29 cellular contexts compared by ENCODE assay signal in the genomic region with DNA sequence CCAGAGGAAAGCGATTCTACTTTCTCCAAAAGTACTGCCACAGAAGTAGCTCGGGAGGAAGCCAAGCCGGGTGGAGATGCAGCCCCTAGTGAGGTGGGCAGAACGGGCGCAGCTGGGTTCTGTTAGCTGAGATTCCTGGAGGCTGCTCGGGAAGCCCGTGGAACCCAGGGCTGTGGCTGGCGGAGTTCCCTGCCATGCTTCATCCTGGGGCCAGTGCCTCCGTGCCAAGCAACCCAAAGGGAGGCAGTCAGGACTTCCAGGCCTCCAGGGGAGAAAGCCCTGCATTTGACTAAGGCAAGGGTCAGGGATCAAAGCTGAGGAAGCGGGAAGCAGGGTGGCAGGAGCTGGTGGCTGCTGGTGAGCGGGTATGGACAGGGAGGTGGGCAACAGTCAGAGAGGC. TPM values are rescaled to one million over a fixed set of nuclear protein-coding genes. Genes with fewer than 3 reads are reported as not detected.
"Had no signal": no experiment of that assay in that cellular context is flagged by ENCODE, and none has a peak within 500 bp of the region (broad histone marks: within the 10 kb centered on the region; RNA-seq: fewer than 3 reads in every experiment).

No MANE protein-coding gene starts in this region.

- H3K36me3 ChIP-seq: ascending aorta, breast epithelium, cardiac muscle cell had no signal

- H3K27me3 Mint-ChIP-seq: activated CD4-positive, alpha-beta memory T cell treated with anti-CD3 and anti-CD28 coated beads for 36 hours; activated CD4-positive, alpha-beta T cell treated with anti-CD3 and anti-CD28 coated beads for 36 hours; activated CD4-positive, alpha-beta T cell treated with anti-CD3 and anti-CD28 coated beads, Interleukin-2, amount 10 ng/mL, durations not matched to agents 24 days and 14 days; activated naive CD4-positive, alpha-beta T cell treated with anti-CD3 and anti-CD28 coated beads, Interleukin-2, amount 10 ng/mL, durations not matched to agents 7 days and 5 days; activated naive CD8-positive, alpha-beta T cell treated with anti-CD3 and anti-CD28 coated beads, Interleukin-2, amount 10 ng/mL, durations not matched to agents 7 days and 5 days; activated T-cell treated with anti-CD3 and anti-CD28 coated beads, Interleukin-2, amount 50 U/mL, for 24 hours; brain; dendritic cell treated with granulocyte-macrophage colony-stimulating factor and Interleukin-4, amounts not matched to agents 40 ng/mL and 50 ng/mL, for 4 days; T-helper 17 cell had no signal

- H3K27me3 ChIP-seq: ascending aorta, breast epithelium, cardiac muscle cell, dorsolateral prefrontal cortex had no signal

- H3K27ac Mint-ChIP-seq: activated CD4-positive, alpha-beta memory T cell treated with anti-CD3 and anti-CD28 coated beads for 36 hours; activated CD4-positive, alpha-beta T cell treated with anti-CD3 and anti-CD28 coated beads for 36 hours; activated CD4-positive, alpha-beta T cell treated with anti-CD3 and anti-CD28 coated beads, Interleukin-2, amount 10 ng/mL, durations not matched to agents 24 days and 14 days; activated naive CD4-positive, alpha-beta T cell treated with anti-CD3 and anti-CD28 coated beads, Interleukin-2, amount 50 U/mL, for 72 hours; activated naive CD8-positive, alpha-beta T cell treated with anti-CD3 and anti-CD28 coated beads, Interleukin-2, amount 10 ng/mL, durations not matched to agents 7 days and 5 days; activated T-cell treated with anti-CD3 and anti-CD28 coated beads, Interleukin-2, amount 50 U/mL, for 24 hours; activated T-cell treated with anti-CD3 and anti-CD28 coated beads, Interleukin-2, amount 50 U/mL, for 72 hours; dendritic cell treated with granulocyte-macrophage colony-stimulating factor and Interleukin-4, amounts not matched to agents 40 ng/mL and 50 ng/mL, for 4 days; endodermal cell; T-helper 17 cell had no signal

- H3K4me3 Mint-ChIP-seq: activated CD4-positive, alpha-beta memory T cell treated with anti-CD3 and anti-CD28 coated beads for 36 hours; activated CD4-positive, alpha-beta T cell treated with anti-CD3 and anti-CD28 coated beads for 36 hours; activated CD4-positive, alpha-beta T cell treated with anti-CD3 and anti-CD28 coated beads, Interleukin-2, amount 10 ng/mL, durations not matched to agents 24 days and 14 days; activated naive CD4-positive, alpha-beta T cell treated with anti-CD3 and anti-CD28 coated beads, Interleukin-2, amount 10 ng/mL, durations not matched to agents 7 days and 5 days; activated naive CD8-positive, alpha-beta T cell treated with anti-CD3 and anti-CD28 coated beads, Interleukin-2, amount 10 ng/mL, durations not matched to agents 7 days and 5 days; activated T-cell treated with anti-CD3 and anti-CD28 coated beads, Interleukin-2, amount 50 U/mL, for 24 hours; activated T-cell treated with anti-CD3 and anti-CD28 coated beads, Interleukin-2, amount 50 U/mL, for 72 hours; brain; dendritic cell treated with granulocyte-macrophage colony-stimulating factor and Interleukin-4, amounts not matched to agents 40 ng/mL and 50 ng/mL, for 4 days; endodermal cell; T-helper 17 cell had no signal

- DNase-seq: activated CD4-positive, alpha-beta memory T cell treated with anti-CD3 and anti-CD28 coated beads for 36 hours; activated CD4-positive, alpha-beta T cell treated with anti-CD3 and anti-CD28 coated beads for 36 hours; activated CD4-positive, alpha-beta T cell treated with anti-CD3 and anti-CD28 coated beads, Interleukin-2, amount 10 ng/mL, durations not matched to agents 24 days and 14 days; activated CD4-positive, CD25-positive, alpha-beta regulatory T cell; activated CD4-positive, CD25-positive, alpha-beta regulatory T cell treated with anti-CD3 and anti-CD28 coated beads, Interleukin-2, amount 50 U/mL, for 72 hours; activated CD8-positive, alpha-beta memory T cell treated with anti-CD3 and anti-CD28 coated beads, Interleukin-2, amount 50 U/mL, for 48 hours; activated gamma-delta T cell; activated naive CD4-positive, alpha-beta T cell; activated naive CD4-positive, alpha-beta T cell treated with anti-CD3 and anti-CD28 coated beads, Interleukin-2, amount 10 ng/mL, durations not matched to agents 7 days and 5 days; activated naive CD8-positive, alpha-beta T cell treated with anti-CD3 and anti-CD28 coated beads, Interleukin-2, amount 10 ng/mL, durations not matched to agents 7 days and 5 days; activated T-cell treated with anti-CD3 and anti-CD28 coated beads for 4 hours; activated T-cell treated with anti-CD3 and anti-CD28 coated beads, Interleukin-2, amount 50 U/mL, for 24 hours; activated T-cell treated with anti-CD3 and anti-CD28 coated beads, Interleukin-2, amount 50 U/mL, for 72 hours; central memory CD4-positive, alpha-beta T cell; cerebellar nuclear complex; effector memory CD4-positive, alpha-beta T cell; endodermal cell; foreskin fibroblast; T-helper 1 cell; T-helper 17 cell had no signal

- H3K27ac ChIP-seq: ascending aorta, breast epithelium, cardiac muscle cell, coronary artery, dorsolateral prefrontal cortex had no signal

- H3K4me1 Mint-ChIP-seq: activated CD4-positive, alpha-beta T cell treated with anti-CD3 and anti-CD28 coated beads for 36 hours; activated CD4-positive, alpha-beta T cell treated with anti-CD3 and anti-CD28 coated beads, Interleukin-2, amount 10 ng/mL, durations not matched to agents 24 days and 14 days; activated naive CD4-positive, alpha-beta T cell treated with anti-CD3 and anti-CD28 coated beads, Interleukin-2, amount 10 ng/mL, durations not matched to agents 7 days and 5 days; activated naive CD8-positive, alpha-beta T cell treated with anti-CD3 and anti-CD28 coated beads, Interleukin-2, amount 10 ng/mL, durations not matched to agents 7 days and 5 days; brain had no signal

- H3K9me3 ChIP-seq: ascending aorta, breast epithelium had no signal

- H3K4me3 ChIP-seq: ascending aorta, breast epithelium, cardiac muscle cell, coronary artery, dorsolateral prefrontal cortex had no signal

- H3K9me3 Mint-ChIP-seq: activated CD4-positive, alpha-beta memory T cell treated with anti-CD3 and anti-CD28 coated beads for 36 hours; activated CD4-positive, alpha-beta T cell treated with anti-CD3 and anti-CD28 coated beads, Interleukin-2, amount 10 ng/mL, durations not matched to agents 24 days and 14 days; activated naive CD4-positive, alpha-beta T cell treated with anti-CD3 and anti-CD28 coated beads, Interleukin-2, amount 10 ng/mL, durations not matched to agents 7 days and 5 days; activated naive CD4-positive, alpha-beta T cell treated with anti-CD3 and anti-CD28 coated beads, Interleukin-2, amount 50 U/mL, for 72 hours; activated naive CD8-positive, alpha-beta T cell treated with anti-CD3 and anti-CD28 coated beads, Interleukin-2, amount 10 ng/mL, durations not matched to agents 7 days and 5 days; activated T-cell treated with anti-CD3 and anti-CD28 coated beads, Interleukin-2, amount 50 U/mL, for 24 hours; activated T-cell treated with anti-CD3 and anti-CD28 coated beads, Interleukin-2, amount 50 U/mL, for 72 hours; brain; dendritic cell treated with granulocyte-macrophage colony-stimulating factor and Interleukin-4, amounts not matched to agents 40 ng/mL and 50 ng/mL, for 4 days; endodermal cell had no signal

- ATAC-seq: activated CD4-positive, alpha-beta T cell treated with anti-CD3 and anti-CD28 coated beads for 36 hours; activated naive CD4-positive, alpha-beta T cell treated with anti-CD3 and anti-CD28 coated beads, Interleukin-2, amount 50 U/mL, for 72 hours; activated T-cell treated with anti-CD3 and anti-CD28 coated beads, Interleukin-2, amount 50 U/mL, for 72 hours; esophagus mucosa; T-helper 17 cell had no signal

- H3K4me1 ChIP-seq: ascending aorta, breast epithelium had no signal

RNA-seq across cellular contexts. Expression of a gene that starts 32.1 kb away (rescaled TPM):
- total RNA-seq: ascending aorta had no signal
